19 cellular contexts compared by ENCODE assay signal in the genomic region with DNA sequence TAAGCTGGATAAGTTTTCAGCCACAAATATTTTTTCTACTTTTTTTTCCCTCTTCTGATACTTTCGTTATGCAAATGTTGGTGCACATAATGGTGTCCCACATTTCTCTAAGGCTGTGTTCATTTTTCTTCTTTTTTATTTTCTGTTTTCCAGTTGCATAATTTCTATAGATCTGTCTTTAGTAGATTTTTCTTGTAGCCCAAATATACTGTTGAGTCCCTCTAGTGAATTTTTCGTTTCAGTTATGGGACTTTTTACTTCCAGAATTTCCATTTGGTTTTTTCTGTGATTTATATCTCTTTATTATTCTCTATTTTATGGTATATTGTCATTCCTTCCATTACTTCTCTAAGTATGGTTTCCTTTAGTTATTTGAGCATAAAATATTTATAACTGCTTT.
DNase-seq lines count a peak whose midpoint lies in the region; ATAC-seq, FAIRE-seq and TF ChIP-seq lines count a peak whose summit lies in the region.
"Had no signal": no experiment of that assay in that cellular context is flagged by ENCODE, and none has a peak within 500 bp of the region (broad histone marks: within the 10 kb centered on the region; RNA-seq: fewer than 3 reads in every experiment).

No MANE protein-coding gene starts in this region.

- H3K9me3 Mint-ChIP-seq in endodermal cell: no peaks in the 10 kb centered on the region
- no peaks in the 10 kb centered on the region for H3K9me3 Mint-ChIP-seq in stimulated activated naive B cell treated with anti-CD40 and anti-IgM and Interleukin-4, amounts not matched to agents 10 μg/mL and 1 μg/mL and 100 μg/mL, for 72 hours
- H3K9me3 Mint-ChIP-seq in T-helper 2 cell treated with Interferon-gamma antibody and Interleukin-4, amounts not matched to agents 5 μg/mL and 100 μg/mL, for 36 hours: peaks cover 17% of the 10 kb centered on the region
- H3K9me3 Mint-ChIP-seq: H9 had no signal

- no peak overlapping the region for H3K4me3 Mint-ChIP-seq in endodermal cell
- H3K4me3 Mint-ChIP-seq in stimulated activated naive B cell treated with anti-CD40 and anti-IgM and Interleukin-4, amounts not matched to agents 10 μg/mL and 1 μg/mL and 100 μg/mL, for 72 hours: peak overlapping the region; percentile 3 to 42
- no peak overlapping the region for H3K4me3 Mint-ChIP-seq in T-helper 2 cell treated with Interferon-gamma antibody and Interleukin-4, amounts not matched to agents 5 μg/mL and 100 μg/mL, for 36 hours
- H3K4me3 Mint-ChIP-seq: H9 had no signal

- H3K4me3 ChIP-seq in OCI-LY3 (ENCODE audit: low read length): no peak overlapping the region
- peak overlapping the region; percentile 9 for H3K4me3 ChIP-seq in endodermal cell (ENCODE audit: low read length)

- no peaks in the 10 kb centered on the region for H4K20me1 ChIP-seq in OCI-LY3 (ENCODE audit: insufficient read depth, low read length)

- H3K4me1 Mint-ChIP-seq in endodermal cell: peaks cover 4% of the 10 kb centered on the region
- H3K4me1 Mint-ChIP-seq in stimulated activated naive B cell treated with anti-CD40 and anti-IgM and Interleukin-4, amounts not matched to agents 10 μg/mL and 1 μg/mL and 100 μg/mL, for 72 hours: peaks cover 61 to 92% of the 10 kb centered on the region in 2 donors
- peaks cover 18% of the 10 kb centered on the region for H3K4me1 Mint-ChIP-seq in T-helper 2 cell treated with Interferon-gamma antibody and Interleukin-4, amounts not matched to agents 5 μg/mL and 100 μg/mL, for 36 hours (ENCODE audit: low read depth)

- H3K27ac ChIP-seq in OCI-LY3 (ENCODE audit: low read length) (peak overlapping the region; percentile 98), endodermal cell (ENCODE audit: low read depth, low read length) (no peak overlapping the region)

- no peak overlapping the region for H3K9ac ChIP-seq in OCI-LY3 (ENCODE audit: low read length)
- H3K9ac ChIP-seq in endodermal cell (ENCODE audit: extremely low read depth, low read length, poor library complexity, severe bottlenecking): no peak overlapping the region

- peaks cover 65% of the 10 kb centered on the region for H3K36me3 Mint-ChIP-seq in endodermal cell (ENCODE audit: low read depth)
- peaks cover 69 to 83% of the 10 kb centered on the region in 2 donors for H3K36me3 Mint-ChIP-seq in stimulated activated naive B cell treated with anti-CD40 and anti-IgM and Interleukin-4, amounts not matched to agents 10 μg/mL and 1 μg/mL and 100 μg/mL, for 72 hours
- peaks cover 39% of the 10 kb centered on the region for H3K36me3 Mint-ChIP-seq in T-helper 2 cell treated with Interferon-gamma antibody and Interleukin-4, amounts not matched to agents 5 μg/mL and 100 μg/mL, for 36 hours (ENCODE audit: low read depth)

- H3K27ac Mint-ChIP-seq in endodermal cell: no peak overlapping the region
- H3K27ac Mint-ChIP-seq in stimulated activated naive B cell treated with anti-CD40 and anti-IgM and Interleukin-4, amounts not matched to agents 10 μg/mL and 1 μg/mL and 100 μg/mL, for 72 hours: peak overlapping the region; percentile 93
- H3K27ac Mint-ChIP-seq in T-helper 2 cell treated with Interferon-gamma antibody and Interleukin-4, amounts not matched to agents 5 μg/mL and 100 μg/mL, for 36 hours: no peak overlapping the region

- H3K4me2 ChIP-seq in OCI-LY3 (ENCODE audit: low read length): no peak overlapping the region

- DNase-seq in GM19239 (ENCODE audit: insufficient read length, low spot score): no peak
- no peak for DNase-seq in endodermal cell
- no peak for DNase-seq in stimulated activated naive B cell treated with anti-CD40 and anti-IgM and Interleukin-4, amounts not matched to agents 10 μg/mL and 1 μg/mL and 100 μg/mL, for 72 hours
- DNase-seq in activated CD8-positive, alpha-beta memory T cell treated with anti-CD3 and anti-CD28 coated beads, Interleukin-2, amount 50 U/mL, for 4 hours: no peak
- DNase-seq in T-helper 2 cell treated with Interferon-gamma antibody and Interleukin-4, amounts not matched to agents 5 μg/mL and 100 μg/mL, for 36 hours (ENCODE audit: low spot score): no peak
- DNase-seq in retina: no peak
- DNase-seq: AML-193; COR-L47; DMS 273 treated with DMSO at 0.1 percent for 48 hours; GF-D8; H9; KG1; MV-4-11; NCI-H1694 treated with DMSO at 0.1 percent for 48 hours; NK-92 treated with Interleukin-12 subunit alpha and Interleukin-12 subunit beta, amount 100 ng/mL, for 24 hours; RPMI8226; SHP77 treated with DMSO at 0.1 percent for 48 hours had no signal

- H3K9me3 ChIP-seq in OCI-LY3 (ENCODE audit: insufficient read depth, low read length): peaks cover 14% of the 10 kb centered on the region; the same call in 1 of the 2 replicates
- peaks cover 14% of the 10 kb centered on the region for H3K9me3 ChIP-seq in endodermal cell (ENCODE audit: control insufficient read depth, low read length)

- H2AFZ ChIP-seq in OCI-LY3 (ENCODE audit: low read depth, low read length): no peak overlapping the region

- H3K27me3 ChIP-seq in OCI-LY3 (ENCODE audit: low read depth, low read length) (no peaks in the 10 kb centered on the region), endodermal cell (ENCODE audit: control insufficient read depth, insufficient read depth, low read length, poor library complexity, severe bottlenecking) (no peaks in the 10 kb centered on the region)

- 94% methylated on average over 1 of the region's 2 CpGs; no CpG with 5 or more reads in 1 of the 2 experiments for WGBS in endodermal cell (ENCODE audit: insufficient coverage in 1 of 2, insufficient read length in 1 of 2), 2 experiments

- H3K4me1 ChIP-seq in OCI-LY3 (ENCODE audit: low read length) (peaks cover 67% of the 10 kb centered on the region), endodermal cell (ENCODE audit: control insufficient read depth, insufficient read depth, low read length) (no peaks in the 10 kb centered on the region)

- no peak for TF ChIP-seq CTCF in OCI-LY3 (IDR thresholded peaks at IDR 0.05; ENCODE audit: low read depth, low read length)
- TF ChIP-seq CTCF in endodermal cell (conservative IDR thresholded peaks at IDR 0.05): no peak

- FAIRE-seq in GM19239 (lab: Jason Lieb, UNC): peak; percentile 71

- no peak for ATAC-seq in stimulated activated naive B cell treated with anti-CD40 and anti-IgM and Interleukin-4, amounts not matched to agents 10 μg/mL and 1 μg/mL and 100 μg/mL, for 72 hours (replicated peaks)
- ATAC-seq: SK-N-SH treated with all-trans-retinoic acid at 6 μM for 48 hours had no signal

- H3K36me3 ChIP-seq in OCI-LY3 (replicated peaks; ENCODE audit: low read depth, low read length) (peaks cover 72% of the 10 kb centered on the region), endodermal cell (ENCODE audit: control insufficient read depth, insufficient read depth, low read length) (peaks cover 79% of the 10 kb centered on the region)

- H3K27me3 Mint-ChIP-seq in endodermal cell (ENCODE audit: insufficient read depth): no peaks in the 10 kb centered on the region
- no peaks in the 10 kb centered on the region for H3K27me3 Mint-ChIP-seq in stimulated activated naive B cell treated with anti-CD40 and anti-IgM and Interleukin-4, amounts not matched to agents 10 μg/mL and 1 μg/mL and 100 μg/mL, for 72 hours
- H3K27me3 Mint-ChIP-seq in T-helper 2 cell treated with Interferon-gamma antibody and Interleukin-4, amounts not matched to agents 5 μg/mL and 100 μg/mL, for 36 hours (ENCODE audit: low read depth): no peaks in the 10 kb centered on the region

- peaks cover 85% of the 10 kb centered on the region for H3K79me2 ChIP-seq in OCI-LY3 (ENCODE audit: low read length)

Comparison
In these comparisons a context has a peak if more than half of its experiments do, and no peak if none do; other contexts are left out.
1. H3K4me3 Mint-ChIP-seq: peak in stimulated activated naive B cell treated with anti-CD40 and anti-IgM and Interleukin-4, amounts not matched to agents 10 μg/mL and 1 μg/mL and 100 μg/mL, for 72 hours (2 of 2); none in endodermal cell (single experiment) and T-helper 2 cell treated with Interferon-gamma antibody and Interleukin-4, amounts not matched to agents 5 μg/mL and 100 μg/mL, for 36 hours (single experiment).